ENCODE assay signal across 8 cellular contexts in the genomic region with DNA sequence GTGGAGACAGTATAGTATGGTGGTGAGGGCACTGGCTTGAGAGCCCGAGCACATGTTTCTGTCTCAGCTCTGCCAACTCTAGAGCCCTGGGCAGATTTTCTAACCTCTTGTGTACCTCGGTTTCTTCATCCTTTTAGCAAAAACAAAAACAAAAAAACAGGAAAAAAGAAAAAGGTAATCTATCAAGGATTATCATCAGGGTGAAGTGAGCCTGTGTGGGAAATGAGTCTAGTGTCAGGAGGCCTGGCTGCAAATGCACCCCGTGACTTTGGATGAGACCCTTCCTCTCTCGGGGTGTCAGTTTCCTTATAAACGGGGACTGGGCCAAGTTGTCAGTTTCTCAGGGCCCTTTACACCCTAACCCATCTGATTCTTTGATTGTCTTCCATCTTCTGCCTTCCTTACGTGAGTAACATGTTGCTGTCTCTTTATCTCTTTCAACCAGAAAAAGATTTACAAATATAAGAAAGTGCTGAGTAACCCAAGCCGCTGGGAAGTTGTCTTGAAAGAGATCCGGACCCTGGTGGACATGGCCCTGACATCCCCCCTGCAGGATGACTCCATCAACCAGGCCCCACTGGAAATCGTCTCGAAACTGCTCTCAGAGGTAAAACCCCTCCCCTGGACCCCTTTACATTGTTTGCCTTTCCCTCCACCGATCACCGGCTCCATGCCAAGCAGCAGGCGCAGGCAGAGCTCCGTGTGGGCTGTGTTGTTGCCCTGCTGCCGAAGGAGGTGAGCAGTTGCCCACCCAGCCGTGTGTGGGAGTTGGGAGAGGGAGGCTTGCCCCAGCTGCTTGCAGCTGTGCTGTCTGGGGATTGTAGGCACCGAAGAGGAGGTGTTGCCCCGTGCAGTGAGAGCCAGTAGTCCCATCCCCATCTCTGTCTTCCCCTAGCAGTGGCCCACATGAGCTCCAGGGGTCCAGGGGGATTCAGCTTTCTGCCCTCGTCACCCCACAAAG.
A peak's percentile ranks its signal among the peaks of the same experiment; 100 is the strongest.
DNase-seq lines count a peak whose midpoint lies in the region; ATAC-seq and TF ChIP-seq lines count a peak whose summit lies in the region.

No MANE protein-coding gene starts in this region.

- H3K36me3 ChIP-seq in colonic mucosa = peaks cover 10% of the 10 kb centered on the region
- H3K36me3 ChIP-seq in rectal smooth muscle tissue (ENCODE audit: control insufficient read depth, insufficient read depth, low read length) = peaks cover 3% of the 10 kb centered on the region

- no peaks in the 10 kb centered on the region for H3K4me1 ChIP-seq in colonic mucosa
- peaks cover 39% of the 10 kb centered on the region for H3K4me1 ChIP-seq in rectal smooth muscle tissue (ENCODE audit: control insufficient read depth, insufficient read depth, low read length)

- H3K27ac ChIP-seq in colonic mucosa = peak overlapping the region; percentile 53
- peak overlapping the region; percentile 87 for H3K27ac ChIP-seq in rectal smooth muscle tissue (ENCODE audit: low read depth, low read length)
- no peak overlapping the region for H3K27ac ChIP-seq in substantia nigra (ENCODE audit: low read depth, low read length, poor library complexity, severe bottlenecking)

- peak overlapping the region; percentile 1 for H3K4me3 ChIP-seq in colonic mucosa
- peak overlapping the region; percentile 45 for H3K4me3 ChIP-seq in rectal smooth muscle tissue (ENCODE audit: low read length)

- DNase-seq in NCI-H1092 (lab: John Stamatoyannopoulos, UW) (peak; percentile 84), colonic mucosa (no peak), AML-193 (lab: John Stamatoyannopoulos, UW) (no peak), substantia nigra (lab: John Stamatoyannopoulos, UW) (no peak)
- no peak for DNase-seq in stimulated activated CD4-positive, alpha-beta T cell treated with anti-CD3 and anti-CD28 coated beads, Interleukin-1b, Interleukin-23, amount 100 ng/mL, for 48 hours

- H3K27me3 ChIP-seq in colonic mucosa (no peaks in the 10 kb centered on the region), rectal smooth muscle tissue (ENCODE audit: control insufficient read depth, insufficient read depth, low read length) (no peaks in the 10 kb centered on the region)

- intact Hi-C loops in colonic mucosa (cut with DNase I) = no loop called here

- ATAC-seq in GM18868 (IDR thresholded peaks at IDR 0.05; ENCODE audit: unreplicated experiment) = peak; percentile 32
- no peak for ATAC-seq in HG03196 (IDR thresholded peaks at IDR 0.05; ENCODE audit: unreplicated experiment)

- TF ChIP-seq CTCF in colonic mucosa (IDR thresholded peaks at IDR 0.05) = no peak

- H3K9ac ChIP-seq in colonic mucosa (ENCODE audit: low read depth in 2 of 2, low read length in 2 of 2) (peak overlapping the region; percentile 51 to 59), rectal smooth muscle tissue (ENCODE audit: low read length) (no peak overlapping the region)

- H3K9me3 ChIP-seq in colonic mucosa = no peaks in the 10 kb centered on the region
